8 cellular contexts compared by ENCODE assay signal in genomic region chr2:174487536-174488162, GRCh38. TPM values are rescaled to one million over a fixed set of nuclear protein-coding genes. Genes with fewer than 3 reads are reported as not detected.
DNase-seq lines count a peak whose midpoint lies in the region; ATAC-seq and TF ChIP-seq lines count a peak whose summit lies in the region.

No MANE protein-coding gene starts in this region.

- peak overlapping the region; percentile 77 for H3K27ac ChIP-seq in mammary epithelial cell (ENCODE audit: insufficient read depth, low read depth, low read length)

- intact Hi-C loops in mammary epithelial cell (cut with micrococcal nuclease): no loop called here
- intact Hi-C loops in mucosa of descending colon (cut with DNase I, micrococcal nuclease): no loop called here

- dilution Hi-C loops in mammary epithelial cell (cut with HindIII; ENCODE audit: low sequenced_read_pairs): no loop called here

- ATAC-seq in HG03354 (IDR thresholded peaks at IDR 0.05; ENCODE audit: poor library complexity, severe bottlenecking, unreplicated experiment) (peak; percentile 18), mucosa of descending colon (no peak)
- no peak for ATAC-seq in activated CD4-positive, CD25-positive, alpha-beta regulatory T cell treated with anti-CD3 and anti-CD28 coated beads, Interleukin-2, amount 50 U/mL, for 24 hours

- H3K4me2 ChIP-seq in mammary epithelial cell (ENCODE audit: insufficient read depth, low read depth, low read length): peak overlapping the region; percentile 75

- CTCF ChIA-PET in mammary epithelial cell (lab: Charles Lee; ENCODE audit: low non-redundant PET): no interaction called here

- TF ChIP-seq CTCF in GM12875 (IDR thresholded peaks at IDR 0.05; ENCODE audit: borderline replicate concordance, insufficient read depth, low read depth, low read length): no peak
- TF ChIP-seq CTCF in mammary epithelial cell (conservative IDR thresholded peaks at IDR 0.05 in 1 of 2, IDR thresholded peaks at IDR 0.05 in 1 of 2; ENCODE audit: extremely low read depth in 1 of 2, insufficient read depth in 1 of 2, low read depth in 1 of 2, low read length in 2 of 2): no peak
- no peak for TF ChIP-seq CTCF in mucosa of descending colon (IDR thresholded peaks at IDR 0.05)

- H2AFZ ChIP-seq in mammary epithelial cell (ENCODE audit: low read depth, low read length): peak overlapping the region; percentile 99

- peak overlapping the region; percentile 57 for H3K9ac ChIP-seq in mammary epithelial cell (ENCODE audit: insufficient read depth, low read length)

- no peaks in the 10 kb centered on the region for H3K9me3 ChIP-seq in mammary epithelial cell (replicated peaks; ENCODE audit: insufficient read depth, low read length)
- H3K9me3 ChIP-seq in mucosa of descending colon: no peaks in the 10 kb centered on the region

- 65% methylated on average over 12 of the region's 12 CpGs for WGBS in mammary epithelial cell (ENCODE audit: low coverage, missing lambda C conversion rate)

- H3K4me1 ChIP-seq in mammary epithelial cell (ENCODE audit: insufficient read depth, low read length): no peaks in the 10 kb centered on the region
- H3K4me1 ChIP-seq in mucosa of descending colon (ENCODE audit: low read depth): no peaks in the 10 kb centered on the region

- DNase-seq in mammary epithelial cell (no peak), mucosa of descending colon (no peak), COLO668 (lab: John Stamatoyannopoulos, UW; ENCODE audit: unreplicated experiment) (no peak), DMS153 (lab: John Stamatoyannopoulos, UW) (no peak), NCI-H69 (lab: John Stamatoyannopoulos, UW) (no peak)

- peak overlapping the region; percentile 39 for H3K4me3 ChIP-seq in GM12875 (ENCODE audit: low read depth, low read length)
- H3K4me3 ChIP-seq in mammary epithelial cell (replicated peaks in 1 of 3; ENCODE audit: insufficient read depth in 1 of 3, low read depth in 2 of 3, low read length in 3 of 3): peak overlapping the region; percentile 48 to 68 (median 66)
- H3K4me3 ChIP-seq in mucosa of descending colon: peak overlapping the region; percentile 2

- H4K20me1 ChIP-seq in mammary epithelial cell (ENCODE audit: insufficient read depth, low read length): no peaks in the 10 kb centered on the region

- BruUV-seq in mammary epithelial cell (replicated peaks; lab: Mats Ljungman, UMichigan): TSS peak; percentile 74

- no peaks in the 10 kb centered on the region for H3K27me3 ChIP-seq in mammary epithelial cell (ENCODE audit: insufficient read depth, low read length)

- no peaks in the 10 kb centered on the region for H3K79me2 ChIP-seq in mammary epithelial cell (ENCODE audit: insufficient read depth, low read length)

- H3K36me3 ChIP-seq in mammary epithelial cell (ENCODE audit: insufficient read depth, low read length) (no peaks in the 10 kb centered on the region), mucosa of descending colon (ENCODE audit: low read depth) (no peaks in the 10 kb centered on the region)

- in situ Hi-C loops in mammary epithelial cell (cut with MboI; ENCODE audit: low sequenced_read_pairs in 2 of 2): no loop called here

RNA-seq across cellular contexts. Expression of gene GPR155, which starts 0.8 kb away (rescaled TPM):
- total RNA-seq in mammary epithelial cell: 10 to 100 TPM in 1 of 2 donors, 1 to 10 TPM in 1; 2.0 to 13.8 TPM
- polyA plus RNA-seq in mammary epithelial cell: 2.2 TPM
- polyA minus RNA-seq in mammary epithelial cell: 0.31 TPM
- 10 to 100 TPM in 1 of 3 donors, 1 to 10 TPM in 2; 4.7 to 15.6 (median 6.8) TPM for total RNA-seq in mucosa of descending colon

Comparison
In these comparisons a context has a peak if more than half of its experiments do, and no peak if none do; other contexts are left out.
1. H3K4me3 ChIP-seq: peak in every context shown above with its lines; median percentile 66 in mammary epithelial cell; 39 in GM12875; 2 in mucosa of descending colon.